19 cellular contexts compared by ENCODE assay signal in the genomic region with DNA sequence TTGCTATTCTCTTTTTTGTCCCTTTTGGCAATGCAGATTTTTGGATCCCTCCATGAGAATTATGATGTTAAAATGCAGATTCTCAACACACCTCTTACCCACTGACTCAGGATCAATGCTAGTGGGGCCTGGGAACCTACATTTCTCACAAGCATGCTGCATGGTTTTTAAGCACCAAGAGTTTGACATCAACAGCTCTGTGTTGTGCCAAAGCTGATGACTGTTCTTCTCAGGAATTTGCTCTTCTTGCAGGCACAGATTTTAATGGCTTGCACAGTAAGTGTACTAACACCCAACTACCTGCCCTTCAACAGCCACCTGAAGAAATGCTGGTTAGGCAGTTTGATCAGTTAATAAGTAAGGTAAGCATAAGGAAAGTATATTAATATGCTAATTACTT.
DNase-seq lines count a peak whose midpoint lies in the region; ATAC-seq and TF ChIP-seq lines count a peak whose summit lies in the region.
"Had no signal": no experiment of that assay in that cellular context is flagged by ENCODE, and none has a peak within 500 bp of the region (broad histone marks: within the 10 kb centered on the region; RNA-seq: fewer than 3 reads in every experiment).

No MANE protein-coding gene starts in this region.

- H3K27me3 ChIP-seq in MG63 (no peaks in the 10 kb centered on the region), kidney epithelial cell (ENCODE audit: control insufficient read depth, insufficient read depth, low read length) (no peaks in the 10 kb centered on the region)
- H3K27me3 ChIP-seq: body of pancreas, gastroesophageal sphincter, stomach, uterus had no signal

- no peak for TF ChIP-seq CTCF in AG10803 (conservative IDR thresholded peaks at IDR 0.05; ENCODE audit: low read length)
- TF ChIP-seq CTCF in chondrocyte (IDR thresholded peaks at IDR 0.05), result no peak
- no peak for TF ChIP-seq CTCF in kidney epithelial cell (IDR thresholded peaks at IDR 0.05; ENCODE audit: insufficient read depth, low read length, poor library complexity, severe bottlenecking)
- TF ChIP-seq CTCF in WTC11 (IDR thresholded peaks at IDR 0.05), result no peak

- peak; percentile 63 for DNase-seq in AG10803 (ENCODE audit: low read depth)
- peak; percentile 33 for DNase-seq in MG63
- no peak for DNase-seq in chondrocyte (ENCODE audit: low spot score)
- DNase-seq in kidney epithelial cell (ENCODE audit: low read depth), result peak; percentile 38
- DNase-seq in NOMO-1 treated with dmso at 0.1 percent for 144 hours (lab: John Stamatoyannopoulos, UW; ENCODE audit: unreplicated experiment), result no peak
- DNase-seq in KG1 (lab: John Stamatoyannopoulos, UW), result no peak
- no peak for DNase-seq in activated naive CD4-positive, alpha-beta T cell treated with anti-CD3 and anti-CD28 coated beads, Interleukin-2, amount 50 U/mL, for 72 hours (ENCODE audit: low spot score in 2 of 2)
- DNase-seq in WTC11 (ENCODE audit: low spot score), result no peak
- DNase-seq: activated B cell treated with CpG ODN at 0.5 μM for 24 hours, body of pancreas, NCI-H2081, NCI-H69, stomach, T-helper 1 cell, uterus had no signal

- H3K36me3 Mint-ChIP-seq in chondrocyte (ENCODE audit: low read depth), result peaks cover 6% of the 10 kb centered on the region
- peaks cover 0 to 19% of the 10 kb centered on the region in 2 donors for H3K36me3 Mint-ChIP-seq in activated naive CD4-positive, alpha-beta T cell treated with anti-CD3 and anti-CD28 coated beads, Interleukin-2, amount 50 U/mL, for 72 hours
- no peaks in the 10 kb centered on the region for H3K36me3 Mint-ChIP-seq in WTC11
- H3K36me3 Mint-ChIP-seq: natural killer cell treated with Interleukin-12 subunit alpha and Interleukin-12 subunit beta and Interleukin-15 and Interleukin-18, amount 100 ng/mL, for 72 hours had no signal

- no peak for ATAC-seq in activated naive CD4-positive, alpha-beta T cell treated with anti-CD3 and anti-CD28 coated beads, Interleukin-2, amount 50 U/mL, for 72 hours
- no peak for ATAC-seq in WTC11
- ATAC-seq: body of pancreas; gastroesophageal sphincter; natural killer cell treated with Interleukin-12 subunit alpha and Interleukin-12 subunit beta and Interleukin-15 and Interleukin-18, amount 100 ng/mL, for 72 hours; Panc1 had no signal

- POLR2A ChIA-PET in WTC11 (lab: Charles Lee), result no interaction called here

- no peaks in the 10 kb centered on the region for H3K27me3 Mint-ChIP-seq in chondrocyte (ENCODE audit: low read depth)
- no peaks in the 10 kb centered on the region for H3K27me3 Mint-ChIP-seq in WTC11 (ENCODE audit: low read depth)
- H3K27me3 Mint-ChIP-seq: activated B cell treated with CpG ODN at 0.5 μM for 24 hours; natural killer cell treated with Interleukin-12 subunit alpha and Interleukin-12 subunit beta and Interleukin-15 and Interleukin-18, amount 100 ng/mL, for 72 hours had no signal

- H3K4me3 ChIP-seq in AG10803 (ENCODE audit: low read length) (no peak overlapping the region), MG63 (no peak overlapping the region), kidney epithelial cell (ENCODE audit: low read depth, low read length) (no peak overlapping the region)
- H3K4me3 ChIP-seq: body of pancreas, gastroesophageal sphincter, lung, stomach, uterus had no signal

- H3K27ac Mint-ChIP-seq in chondrocyte (ENCODE audit: unreplicated experiment) (peak overlapping the region; percentile 4), WTC11 (no peak overlapping the region)
- no peak overlapping the region for H3K27ac Mint-ChIP-seq in activated naive CD4-positive, alpha-beta T cell treated with anti-CD3 and anti-CD28 coated beads, Interleukin-2, amount 50 U/mL, for 72 hours
- H3K27ac Mint-ChIP-seq: activated B cell treated with CpG ODN at 0.5 μM for 24 hours; natural killer cell treated with Interleukin-12 subunit alpha and Interleukin-12 subunit beta and Interleukin-15 and Interleukin-18, amount 100 ng/mL, for 72 hours had no signal

- H3K4me3 Mint-ChIP-seq in chondrocyte (ENCODE audit: unreplicated experiment) (no peak overlapping the region), WTC11 (no peak overlapping the region)
- H3K4me3 Mint-ChIP-seq: activated B cell treated with CpG ODN at 0.5 μM for 24 hours; natural killer cell treated with Interleukin-12 subunit alpha and Interleukin-12 subunit beta and Interleukin-15 and Interleukin-18, amount 100 ng/mL, for 72 hours had no signal

- peaks cover 25% of the 10 kb centered on the region for H3K4me1 Mint-ChIP-seq in chondrocyte (ENCODE audit: low read depth)
- H3K4me1 Mint-ChIP-seq in WTC11, result 0 out of 2 replicates have a peak, but pooled peaks cover 2% of the 10 kb centered on the region

- no peaks in the 10 kb centered on the region for H3K9me3 ChIP-seq in MG63
- H3K9me3 ChIP-seq: body of pancreas, gastroesophageal sphincter, stomach, uterus had no signal

- CTCF ChIA-PET in WTC11 (lab: Charles Lee), result no interaction called here

- H3K36me3 ChIP-seq in MG63 (no peaks in the 10 kb centered on the region), kidney epithelial cell (ENCODE audit: control insufficient read depth, insufficient read depth, low read length) (no peaks in the 10 kb centered on the region)
- H3K36me3 ChIP-seq: uterus had no signal

- peaks cover 5% of the 10 kb centered on the region for H3K9me3 Mint-ChIP-seq in chondrocyte (ENCODE audit: low read depth)
- no peaks in the 10 kb centered on the region for H3K9me3 Mint-ChIP-seq in activated naive CD4-positive, alpha-beta T cell treated with anti-CD3 and anti-CD28 coated beads, Interleukin-2, amount 50 U/mL, for 72 hours
- H3K9me3 Mint-ChIP-seq in WTC11, result no peaks in the 10 kb centered on the region
- H3K9me3 Mint-ChIP-seq: activated B cell treated with CpG ODN at 0.5 μM for 24 hours; natural killer cell treated with Interleukin-12 subunit alpha and Interleukin-12 subunit beta and Interleukin-15 and Interleukin-18, amount 100 ng/mL, for 72 hours had no signal

TF ChIP-seq in WTC11, 78 proteins besides CTCF, POLR2A, EP300 and RAD21:
- no peak for TF ChIP-seq RORB (CRISPR knock-in tag; IDR thresholded peaks at IDR 0.05)
- TF ChIP-seq ZNF512 (CRISPR knock-in tag; IDR thresholded peaks at IDR 0.05; ENCODE audit: borderline replicate concordance), result no peak
- TF ChIP-seq, protein P1, sequence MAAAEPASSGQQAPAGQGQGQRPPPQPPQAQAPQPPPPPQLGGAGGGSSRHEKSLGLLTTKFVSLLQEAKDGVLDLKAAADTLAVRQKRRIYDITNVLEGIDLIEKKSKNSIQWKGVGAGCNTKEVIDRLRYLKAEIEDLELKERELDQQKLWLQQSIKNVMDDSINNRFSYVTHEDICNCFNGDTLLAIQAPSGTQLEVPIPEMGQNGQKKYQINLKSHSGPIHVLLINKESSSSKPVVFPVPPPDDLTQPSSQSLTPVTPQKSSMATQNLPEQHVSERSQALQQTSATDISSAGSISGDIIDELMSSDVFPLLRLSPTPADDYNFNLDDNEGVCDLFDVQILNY (CRISPR knock-in tag; IDR thresholded peaks at IDR 0.05), result no peak
- no peak for TF ChIP-seq TEAD1 (CRISPR knock-in tag; IDR thresholded peaks at IDR 0.05)
- no peak for TF ChIP-seq NR2C2 (CRISPR knock-in tag; IDR thresholded peaks at IDR 0.05)
- TF ChIP-seq SMAD3 (CRISPR knock-in tag; IDR thresholded peaks at IDR 0.05; ENCODE audit: borderline replicate concordance), result no peak

Comparison
In these comparisons a context has a peak if more than half of its experiments do, and no peak if none do; other contexts are left out.
1. DNase-seq: peak in AG10803 (single experiment), MG63 (single experiment) and kidney epithelial cell (single experiment); none in chondrocyte (single experiment), NOMO-1 treated with dmso at 0.1 percent for 144 hours (single experiment), KG1 (single experiment), activated naive CD4-positive, alpha-beta T cell treated with anti-CD3 and anti-CD28 coated beads, Interleukin-2, amount 50 U/mL, for 72 hours (0 of 2) and WTC11 (single experiment).